Comparison of ENCODE assay signal across 1 cellular context in the genomic region with DNA sequence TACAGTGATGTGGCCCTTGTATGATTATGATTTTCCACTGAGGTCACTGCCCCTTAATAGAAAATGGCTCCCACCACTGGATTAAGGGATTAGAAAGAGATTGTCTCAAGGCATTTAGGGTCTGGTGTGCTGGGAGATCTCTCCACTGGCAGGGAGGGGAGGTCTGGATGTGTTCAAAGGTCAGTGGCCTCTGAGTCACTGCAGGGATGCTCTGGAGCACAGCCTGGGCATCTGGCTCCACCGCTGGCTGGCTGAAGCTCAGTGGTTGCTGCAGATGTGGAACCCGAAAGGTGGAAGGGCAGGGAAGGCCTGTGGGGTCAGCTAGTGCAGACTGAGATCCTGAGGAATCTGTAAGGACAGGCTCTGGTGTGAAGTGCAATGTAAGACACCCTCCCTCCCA.
TF ChIP-seq lines count a peak whose summit lies in the region.

No MANE protein-coding gene starts in this region.

TF ChIP-seq in HepG2, 621 proteins besides CTCF, POLR2A, EP300 and RAD21:
- TF ChIP-seq RXRA (CRISPR knock-in tag; IDR thresholded peaks at IDR 0.05) = no peak
- TF ChIP-seq ATF7 (IDR thresholded peaks at IDR 0.05) = no peak
- TF ChIP-seq ATF7 (CRISPR knock-in tag; IDR thresholded peaks at IDR 0.05) = no peak
- no peak for TF ChIP-seq ZNF615 (CRISPR knock-in tag; IDR thresholded peaks at IDR 0.05; ENCODE audit: borderline replicate concordance)
- TF ChIP-seq FOSL2 (CRISPR knock-in tag; IDR thresholded peaks at IDR 0.05) = peak; percentile 53
- TF ChIP-seq REXO4 (CRISPR knock-in tag; IDR thresholded peaks at IDR 0.05; ENCODE audit: borderline replicate concordance) = no peak
TF ChIP-seq in HepG2: peak in this region for 1.
